Comparison of ENCODE assay signal across 8 cellular contexts in the genomic region with DNA sequence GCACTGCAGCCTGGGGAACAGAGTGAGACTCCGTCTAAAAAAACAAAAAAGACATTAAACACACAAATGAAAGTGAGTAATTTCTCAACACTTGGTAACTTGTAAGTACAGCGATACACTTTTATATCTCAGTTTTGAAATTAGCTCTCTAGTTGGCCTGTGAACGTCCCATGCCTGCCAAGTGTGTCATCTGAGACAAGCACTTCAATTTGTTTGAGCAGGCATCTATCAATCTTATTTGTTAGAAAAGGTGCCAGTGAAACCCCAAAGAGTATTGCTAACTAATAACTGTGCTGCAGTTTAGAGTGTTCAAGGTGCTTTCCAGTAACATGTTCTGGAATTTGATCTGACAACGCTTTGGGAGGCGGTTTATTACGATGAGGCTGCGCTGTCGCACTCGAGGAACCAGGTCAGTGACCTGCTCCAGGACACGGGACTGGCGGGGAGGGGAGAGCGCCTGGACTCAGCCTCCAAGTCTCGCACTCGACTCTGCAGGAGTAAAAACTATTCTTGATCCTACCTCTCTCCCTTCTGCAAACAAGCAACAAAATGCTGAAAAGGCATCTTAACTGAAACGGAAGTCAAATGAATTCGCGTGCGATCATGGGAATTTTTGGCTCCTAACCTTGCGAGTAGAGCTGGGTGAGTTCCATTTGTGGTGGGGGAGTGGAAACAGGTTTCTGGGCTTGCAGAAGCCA. TPM values are rescaled to one million over a fixed set of nuclear protein-coding genes. Genes with fewer than 3 reads are reported as not detected.
DNase-seq lines count a peak whose midpoint lies in the region; ATAC-seq and TF ChIP-seq lines count a peak whose summit lies in the region.

No MANE protein-coding gene starts in this region.

- H3K9me3 Mint-ChIP-seq in activated CD8-positive, alpha-beta T cell treated with anti-CD3 and anti-CD28 coated beads, Interleukin-2, amount 10 ng/mL, durations not matched to agents 7 days and 5 days (ENCODE audit: insufficient read depth): no peaks in the 10 kb centered on the region

- no peak for ATAC-seq in activated CD8-positive, alpha-beta T cell treated with anti-CD3 and anti-CD28 coated beads, Interleukin-2, amount 10 ng/mL, durations not matched to agents 7 days and 5 days

- POLR2A ChIA-PET in activated CD8-positive, alpha-beta T cell treated with anti-CD3 and anti-CD28 coated beads, Interleukin-2, amount 10 ng/mL, durations not matched to agents 7 days and 5 days (lab: Charles Lee): interaction anchor here (1.2 kb wide), 1 partner anchor 82 kb away, joined by 3 read pairs; no protein-coding TSS in a partner anchor

- H2AFZ ChIP-seq in neuron (ENCODE audit: low read depth, low read length): peak overlapping the region; percentile 86

- H3K4me3 Mint-ChIP-seq in activated CD8-positive, alpha-beta T cell treated with anti-CD3 and anti-CD28 coated beads, Interleukin-2, amount 10 ng/mL, durations not matched to agents 7 days and 5 days: peak overlapping the region; percentile 82

- H3K4me1 Mint-ChIP-seq in activated CD8-positive, alpha-beta T cell treated with anti-CD3 and anti-CD28 coated beads, Interleukin-2, amount 10 ng/mL, durations not matched to agents 7 days and 5 days (ENCODE audit: low read depth): peaks cover 39% of the 10 kb centered on the region

- H3K27me3 Mint-ChIP-seq in activated CD8-positive, alpha-beta T cell treated with anti-CD3 and anti-CD28 coated beads, Interleukin-2, amount 10 ng/mL, durations not matched to agents 7 days and 5 days (ENCODE audit: low read depth): no peaks in the 10 kb centered on the region

- no peak for TF ChIP-seq CTCF in foreskin fibroblast (IDR thresholded peaks at IDR 0.05; ENCODE audit: low read depth, low read length)

- peaks cover 3% of the 10 kb centered on the region for H3K9me3 ChIP-seq in neuron (ENCODE audit: low read length)

- CTCF ChIA-PET in activated CD8-positive, alpha-beta T cell treated with anti-CD3 and anti-CD28 coated beads, Interleukin-2, amount 10 ng/mL, durations not matched to agents 7 days and 5 days (lab: Charles Lee): no interaction called here

- peaks cover 22% of the 10 kb centered on the region for H3K36me3 Mint-ChIP-seq in activated CD8-positive, alpha-beta T cell treated with anti-CD3 and anti-CD28 coated beads, Interleukin-2, amount 10 ng/mL, durations not matched to agents 7 days and 5 days (ENCODE audit: low read depth)

- H3K4me3 ChIP-seq in foreskin fibroblast (ENCODE audit: low read depth in 1 of 2, low read length in 2 of 2) (peak overlapping the region; percentile 56 to 98), neuron (ENCODE audit: low read length) (peak overlapping the region; percentile 65)

- H3K27me3 ChIP-seq in neuron (ENCODE audit: insufficient read depth, low read length): no peaks in the 10 kb centered on the region

- in situ Hi-C loops in KBM-7 (cut with MboI; ENCODE audit: low pct_unique_long_range_greater_than_20kb, low sequenced_read_pairs): loop anchor here (25.0 kb wide), 1 partner anchor 100 kb away; no protein-coding TSS in a partner anchor

- H3K27ac Mint-ChIP-seq in activated CD8-positive, alpha-beta T cell treated with anti-CD3 and anti-CD28 coated beads, Interleukin-2, amount 10 ng/mL, durations not matched to agents 7 days and 5 days: peak overlapping the region; percentile 84

- H3K36me3 ChIP-seq in neuron (ENCODE audit: insufficient read depth, low read length): peaks cover 8% of the 10 kb centered on the region

- peaks cover 14% of the 10 kb centered on the region for H3K4me1 ChIP-seq in neuron (ENCODE audit: insufficient read depth, low read length)

- DNase-seq in DMS79 treated with DMSO at 0.1 percent for 48 hours (lab: John Stamatoyannopoulos, UW) (peak; percentile 12), KBM-7 (peak; percentile 66), foreskin fibroblast (no peak), NK-92 (lab: John Stamatoyannopoulos, UW; ENCODE audit: unreplicated experiment) (no peak), epidermal melanocyte (ENCODE audit: insufficient read length, low spot score) (no peak), dedifferentiated amniotic fluid mesenchymal stem cell (ENCODE audit: extremely low spot score) (no peak)
- DNase-seq in activated CD8-positive, alpha-beta T cell treated with anti-CD3 and anti-CD28 coated beads, Interleukin-2, amount 10 ng/mL, durations not matched to agents 7 days and 5 days: no peak

RNA-seq across cellular contexts. Expression of gene SPIN1, which starts 1.1 kb away (rescaled TPM):
- total RNA-seq in activated CD8-positive, alpha-beta T cell treated with anti-CD3 and anti-CD28 coated beads, Interleukin-2, amount 10 ng/mL, durations not matched to agents 7 days and 5 days: 10 to 100 TPM; 50.5 to 54.4 TPM

Comparison
In these comparisons a context has a peak if more than half of its experiments do, and no peak if none do; other contexts are left out.
1. DNase-seq: peak in DMS79 treated with DMSO at 0.1 percent for 48 hours (single experiment) and KBM-7 (single experiment); none in activated CD8-positive, alpha-beta T cell treated with anti-CD3 and anti-CD28 coated beads, Interleukin-2, amount 10 ng/mL, durations not matched to agents 7 days and 5 days (single experiment), foreskin fibroblast (0 of 2), NK-92 (single experiment), epidermal melanocyte (single experiment) and dedifferentiated amniotic fluid mesenchymal stem cell (single experiment).